Comparison of ENCODE assay signal across 1 cellular context in the genomic region with DNA sequence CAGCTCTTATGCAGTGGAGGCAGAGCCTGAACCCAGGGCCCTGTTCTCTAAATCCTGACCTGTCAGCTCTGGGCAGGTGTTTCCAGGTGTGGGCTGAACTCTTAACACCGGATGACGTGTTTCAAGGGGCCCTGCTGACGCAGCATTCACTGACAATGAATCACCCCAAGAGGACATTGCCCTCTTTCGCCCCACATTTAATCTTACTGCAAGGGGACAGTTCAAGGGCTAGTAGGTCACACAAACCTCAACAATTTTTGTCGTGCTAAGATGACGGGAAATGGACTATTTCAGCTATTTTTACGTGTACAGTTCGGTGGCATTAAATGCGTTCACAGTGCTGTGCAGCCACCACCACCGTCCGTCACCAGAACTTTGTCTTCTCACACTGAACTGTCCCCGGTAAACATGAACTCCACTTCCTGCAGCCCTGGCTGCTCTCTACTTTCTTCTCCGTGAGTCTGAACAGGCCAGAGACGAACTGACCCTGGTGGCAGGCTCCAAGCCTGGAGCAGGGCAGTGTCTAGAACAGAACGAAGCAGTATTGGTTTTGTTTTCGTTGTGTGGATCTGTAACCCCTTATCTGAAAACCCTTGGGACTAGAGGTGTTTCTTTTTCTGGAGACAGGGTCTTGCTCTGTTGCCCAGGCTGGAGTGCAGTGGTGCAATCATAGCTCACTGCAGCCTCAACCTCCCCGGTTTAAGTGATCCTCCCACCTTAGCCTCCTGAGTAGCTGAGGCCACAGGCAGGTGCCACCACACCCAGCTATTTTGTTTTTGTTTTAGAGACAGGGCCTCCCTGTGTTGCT.
TF ChIP-seq lines count a peak whose summit lies in the region.

No MANE protein-coding gene starts in this region.

TF ChIP-seq in H1, 55 proteins besides CTCF, POLR2A, EP300 and RAD21:
- TF ChIP-seq BCL11A (IDR thresholded peaks at IDR 0.05; ENCODE audit: low read depth in 2 of 2, low read length in 2 of 2) (no peak), SAP30 (IDR thresholded peaks at IDR 0.05; ENCODE audit: insufficient read depth, insufficient replicate concordance, low read length) (no peak), SIN3A (conservative IDR thresholded peaks at IDR 0.05 in 1 of 2, IDR thresholded peaks at IDR 0.05 in 1 of 2; ENCODE audit: low read depth in 1 of 2, low read length in 2 of 2) (no peak), JUND (IDR thresholded peaks at IDR 0.05; ENCODE audit: low read length) (no peak), HDAC6 (IDR thresholded peaks at IDR 0.05; ENCODE audit: low read depth, low read length) (no peak), NANOG (IDR thresholded peaks at IDR 0.05; ENCODE audit: insufficient read depth, low read depth, low read length, poor library complexity, severe bottlenecking) (no peak), SP4 (IDR thresholded peaks at IDR 0.05; ENCODE audit: low read length) (no peak), KDM4A (IDR thresholded peaks at IDR 0.05; ENCODE audit: low read depth, low read length, severe bottlenecking) (no peak)
- TF ChIP-seq, protein P1, sequence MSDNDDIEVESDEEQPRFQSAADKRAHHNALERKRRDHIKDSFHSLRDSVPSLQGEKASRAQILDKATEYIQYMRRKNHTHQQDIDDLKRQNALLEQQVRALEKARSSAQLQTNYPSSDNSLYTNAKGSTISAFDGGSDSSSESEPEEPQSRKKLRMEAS (IDR thresholded peaks at IDR 0.05): no peak
- TF ChIP-seq, protein P2, sequence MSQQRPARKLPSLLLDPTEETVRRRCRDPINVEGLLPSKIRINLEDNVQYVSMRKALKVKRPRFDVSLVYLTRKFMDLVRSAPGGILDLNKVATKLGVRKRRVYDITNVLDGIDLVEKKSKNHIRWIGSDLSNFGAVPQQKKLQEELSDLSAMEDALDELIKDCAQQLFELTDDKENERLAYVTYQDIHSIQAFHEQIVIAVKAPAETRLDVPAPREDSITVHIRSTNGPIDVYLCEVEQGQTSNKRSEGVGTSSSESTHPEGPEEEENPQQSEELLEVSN (IDR thresholded peaks at IDR 0.05): no peak
